9 cellular contexts compared by ENCODE assay signal in the genomic region with DNA sequence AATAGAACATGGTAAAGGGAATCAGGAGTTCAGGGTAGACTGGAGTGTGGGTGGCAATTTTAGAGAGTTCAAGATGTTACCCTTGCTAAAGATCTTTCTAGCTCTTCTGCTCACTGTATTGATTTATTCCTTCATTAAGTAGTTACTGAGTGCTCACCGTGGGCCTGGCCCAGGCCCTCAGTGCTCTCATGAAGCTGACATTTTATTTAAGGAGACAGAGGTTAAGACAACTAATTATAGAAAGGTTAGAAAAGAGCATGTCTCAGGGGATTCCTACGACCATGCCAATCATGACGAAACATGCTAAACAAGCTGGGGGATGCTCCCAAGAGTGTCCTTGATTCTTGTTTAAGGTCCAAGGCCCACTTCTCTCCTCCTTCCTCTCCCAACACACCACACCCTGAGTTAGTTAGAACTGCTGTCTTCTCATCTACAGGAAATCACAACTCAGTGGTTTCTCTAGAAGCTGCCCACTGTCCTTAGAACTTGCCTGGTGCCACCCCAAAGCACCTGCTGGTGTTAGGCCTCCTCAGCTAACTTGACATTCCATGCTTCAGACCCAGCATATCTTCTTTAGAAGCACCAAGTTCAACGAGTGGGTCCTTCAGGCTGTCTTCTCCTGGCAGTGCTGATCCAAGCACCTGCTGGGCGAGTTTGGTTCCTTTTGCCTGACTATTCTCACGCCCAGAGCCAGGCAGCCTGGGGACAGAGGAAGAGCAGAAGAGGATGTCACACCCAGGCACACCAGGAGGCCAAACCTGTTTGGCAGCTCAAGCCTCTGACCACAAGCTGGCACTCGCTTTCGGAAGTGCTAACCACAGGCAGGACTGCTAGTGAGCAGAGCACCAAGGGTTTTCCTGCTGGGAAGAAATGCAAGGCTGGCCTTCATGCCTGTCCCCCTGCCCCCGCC.
DNase-seq lines count a peak whose midpoint lies in the region; ATAC-seq lines count a peak whose summit lies in the region.
"Had no signal": no experiment of that assay in that cellular context is flagged by ENCODE, and none has a peak within 500 bp of the region (broad histone marks: within the 10 kb centered on the region; RNA-seq: fewer than 3 reads in every experiment).

No MANE protein-coding gene starts in this region.

- no peak overlapping the region for H3K4me3 ChIP-seq in stomach smooth muscle (ENCODE audit: low read length in 2 of 2)
- H3K4me3 ChIP-seq: psoas muscle had no signal

- intact Hi-C loops in left ventricle myocardium superior (cut with micrococcal nuclease), result loop anchor here (10.0 kb wide), 1 partner anchor 55 kb away; no protein-coding TSS in a partner anchor

- peak overlapping the region; percentile 31 for H3K27ac ChIP-seq in stomach smooth muscle (ENCODE audit: low read length)
- H3K27ac ChIP-seq: psoas muscle had no signal

- no peak for ATAC-seq in left ventricle myocardium superior
- no peak for ATAC-seq in HG03354 (IDR thresholded peaks at IDR 0.05; ENCODE audit: poor library complexity, severe bottlenecking, unreplicated experiment)
- ATAC-seq: psoas muscle had no signal

- no peak overlapping the region for H3K9ac ChIP-seq in stomach smooth muscle (ENCODE audit: low read length in 2 of 2)

- no peaks in the 10 kb centered on the region for H3K9me3 ChIP-seq in stomach smooth muscle (ENCODE audit: control insufficient read depth in 2 of 2, low read length in 2 of 2)
- H3K9me3 ChIP-seq: psoas muscle had no signal

- no peaks in the 10 kb centered on the region for H3K27me3 ChIP-seq in stomach smooth muscle (ENCODE audit: control insufficient read depth in 1 of 2, insufficient read depth in 2 of 2, low read length in 2 of 2)

- peak; percentile 4 for DNase-seq in NCI-H510A (lab: John Stamatoyannopoulos, UW)
- no peak for DNase-seq in NCI-H510A treated with DMSO at 0.1 percent for 48 hours (lab: John Stamatoyannopoulos, UW)
- DNase-seq in RPMI8226, result peak; percentile 79
- peak; percentile 61 for DNase-seq in left ventricle myocardium superior
- DNase-seq in NCI-H1092 treated with DMSO at 0.1 percent for 48 hours (lab: John Stamatoyannopoulos, UW), result no peak
- DNase-seq in GM03348 (ENCODE audit: low spot score), result no peak

- H3K4me1 ChIP-seq in stomach smooth muscle (ENCODE audit: control insufficient read depth, insufficient read depth, low read length), result peaks cover 57% of the 10 kb centered on the region

- no peaks in the 10 kb centered on the region for H3K36me3 ChIP-seq in stomach smooth muscle (ENCODE audit: control insufficient read depth in 2 of 2, insufficient read depth in 2 of 2, low read length in 2 of 2)

Comparison
In these comparisons a context has a peak if more than half of its experiments do, and no peak if none do; other contexts are left out.
1. DNase-seq: peak in NCI-H510A (single experiment), RPMI8226 (single experiment) and left ventricle myocardium superior (single experiment); none in NCI-H510A treated with DMSO at 0.1 percent for 48 hours (single experiment), NCI-H1092 treated with DMSO at 0.1 percent for 48 hours (single experiment) and GM03348 (single experiment).